In genomic region chr1:228833911-228834631, GRCh38 we compare ENCODE assay signal across 26 cellular contexts.
A peak's percentile ranks its signal among the peaks of the same experiment; 100 is the strongest.
DNase-seq lines count a peak whose midpoint lies in the region; ATAC-seq and TF ChIP-seq lines count a peak whose summit lies in the region.
"Had no signal": no experiment of that assay in that cellular context is flagged by ENCODE, and none has a peak within 500 bp of the region (broad histone marks: within the 10 kb centered on the region; RNA-seq: fewer than 3 reads in every experiment).

No MANE protein-coding gene starts in this region.

- dilution Hi-C loops in mammary epithelial cell (cut with HindIII; ENCODE audit: low sequenced_read_pairs) = no loop called here

- H3K9me3 ChIP-seq in mammary epithelial cell (replicated peaks; ENCODE audit: insufficient read depth, low read length) = no peaks in the 10 kb centered on the region
- no peaks in the 10 kb centered on the region for H3K9me3 ChIP-seq in gastrocnemius medialis
- H3K9me3 ChIP-seq: tibial nerve had no signal

- H3K27ac ChIP-seq in mammary epithelial cell (ENCODE audit: insufficient read depth, low read depth, low read length) (no peak overlapping the region), gastrocnemius medialis (no peak overlapping the region)
- H3K27ac ChIP-seq: brain microvascular endothelial cell, tibial nerve had no signal

- no peaks in the 10 kb centered on the region for H3K36me3 Mint-ChIP-seq in MCF 10A (ENCODE audit: insufficient read depth, unreplicated experiment)

- in situ Hi-C loops in mammary epithelial cell (cut with MboI; ENCODE audit: low sequenced_read_pairs in 2 of 2) = no loop called here
- in situ Hi-C loops in gastrocnemius medialis (cut with MboI; ENCODE audit: low sequenced_read_pairs in 4 of 4) = no loop called here

- BruUV-seq in MCF 10A (replicated peaks; lab: Mats Ljungman, UMichigan) = no TSS peak
- BruUV-seq in mammary epithelial cell (replicated peaks; lab: Mats Ljungman, UMichigan) = no TSS peak

- TF ChIP-seq CTCF in MCF 10A (IDR thresholded peaks at IDR 0.05; ENCODE audit: unreplicated experiment) (no peak), mammary epithelial cell (conservative IDR thresholded peaks at IDR 0.05 in 1 of 2, IDR thresholded peaks at IDR 0.05 in 1 of 2; ENCODE audit: extremely low read depth in 1 of 2, insufficient read depth in 1 of 2, low read depth in 1 of 2, low read length in 2 of 2) (no peak), choroid plexus epithelial cell (conservative IDR thresholded peaks at IDR 0.05; ENCODE audit: low read depth, low read length) (no peak), gastrocnemius medialis (IDR thresholded peaks at IDR 0.05 in 4 of 5, conservative IDR thresholded peaks at IDR 0.05 in 1 of 5) (no peak)

- POLR2A ChIA-PET in MCF 10A (lab: Yijun Ruan, JAX) = interaction anchor here (0.6 to 6.4 kb wide), 6 partner anchors 11 to 236 kb away, joined by 3 to 39 read pairs (median 3); no protein-coding TSS in a partner anchor

- H3K4me3 ChIP-seq in mammary epithelial cell (replicated peaks in 1 of 3; ENCODE audit: insufficient read depth in 1 of 3, low read depth in 2 of 3, low read length in 3 of 3) = no peak overlapping the region
- peak overlapping the region; percentile 2 for H3K4me3 ChIP-seq in choroid plexus epithelial cell (ENCODE audit: low read depth, low read length)
- no peak overlapping the region for H3K4me3 ChIP-seq in gastrocnemius medialis
- H3K4me3 ChIP-seq: smooth muscle cell, tibial nerve had no signal

- 40% methylated on average over 11 of the region's 12 CpGs for WGBS in mammary epithelial cell (ENCODE audit: low coverage, missing lambda C conversion rate)

- peak overlapping the region; percentile 17 for H3K27ac Mint-ChIP-seq in MCF 10A (ENCODE audit: low read depth, unreplicated experiment)
- H3K27ac Mint-ChIP-seq: activated naive CD8-positive, alpha-beta T cell treated with anti-CD3 and anti-CD28 coated beads, Interleukin-2, amount 10 ng/mL, durations not matched to agents 7 days and 5 days; effector memory CD8-positive, alpha-beta T cell had no signal

- H3K4me3 Mint-ChIP-seq in MCF 10A (ENCODE audit: unreplicated experiment) = no peak overlapping the region
- H3K4me3 Mint-ChIP-seq: activated naive CD8-positive, alpha-beta T cell treated with anti-CD3 and anti-CD28 coated beads, Interleukin-2, amount 10 ng/mL, durations not matched to agents 7 days and 5 days; effector memory CD8-positive, alpha-beta T cell had no signal

- peak; percentile 26 for DNase-seq in MCF 10A (ENCODE audit: unreplicated experiment)
- DNase-seq in mammary epithelial cell = no peak
- peak; percentile 30 for DNase-seq in choroid plexus epithelial cell (ENCODE audit: low read depth)
- no peak for DNase-seq in gastrocnemius medialis
- no peak for DNase-seq in NCI-H2081 treated with DMSO at 0.1 percent for 48 hours (lab: John Stamatoyannopoulos, UW)
- DNase-seq in stimulated activated CD4-positive, alpha-beta T cell treated with anti-CD3 and anti-CD28 coated beads, Interleukin-15, amount 100 ng/mL, for 24 hours = no peak
- DNase-seq: activated CD4-positive, alpha-beta T cell treated with anti-CD3 and anti-CD28 coated beads, Interleukin-2, amount 50 U/mL, for 4 hours; activated effector memory CD4-positive, alpha-beta T cell treated with Interleukin-2 at 50 U/mL for 16 hours; activated naive CD8-positive, alpha-beta T cell treated with anti-CD3 and anti-CD28 coated beads, Interleukin-2, amount 10 ng/mL, durations not matched to agents 7 days and 5 days; brain microvascular endothelial cell; effector memory CD8-positive, alpha-beta T cell; foreskin fibroblast; left cardiac atrium; NCI-H1092 treated with DMSO at 0.1 percent for 48 hours; NCI-H2029; NCI-H446; Right ventricle myocardium superior; stimulated activated CD4-positive, alpha-beta T cell treated with anti-CD3 and anti-CD28 coated beads, Interleukin-2, amount 100 ng/mL, for 48 hours; stimulated activated naive CD4-positive, alpha-beta T cell; SW 1271; T1000 had no signal

- H2AFZ ChIP-seq in mammary epithelial cell (ENCODE audit: low read depth, low read length) = no peak overlapping the region

- no peaks in the 10 kb centered on the region for H3K9me3 Mint-ChIP-seq in MCF 10A (ENCODE audit: unreplicated experiment)
- H3K9me3 Mint-ChIP-seq: effector memory CD8-positive, alpha-beta T cell had no signal

- H3K27me3 ChIP-seq in mammary epithelial cell (ENCODE audit: insufficient read depth, low read length) (peaks cover 20% of the 10 kb centered on the region), gastrocnemius medialis (no peaks in the 10 kb centered on the region)
- H3K27me3 ChIP-seq: tibial nerve had no signal

- H4K20me1 ChIP-seq in mammary epithelial cell (ENCODE audit: insufficient read depth, low read length) = no peaks in the 10 kb centered on the region

- ATAC-seq in gastrocnemius medialis (peak; percentile 10 to 19), GM21381 (IDR thresholded peaks at IDR 0.05; ENCODE audit: unreplicated experiment) (no peak), GM18909 (IDR thresholded peaks at IDR 0.05; ENCODE audit: poor library complexity, unreplicated experiment) (no peak)
- ATAC-seq: effector memory CD8-positive, alpha-beta T cell; HCT116; left cardiac atrium had no signal

- intact Hi-C loops in MCF 10A (cut with micrococcal nuclease) (loop anchor here (10.0 kb wide), 1 partner anchor 391 kb away; no protein-coding TSS in a partner anchor), mammary epithelial cell (cut with micrococcal nuclease) (no loop called here), gastrocnemius medialis (cut with DNase I; ENCODE audit: low total_unique reads) (loop anchor here (10.0 kb wide), 1 partner anchor 99 kb away; the partner anchor contains the start of gene RHOU)

- peaks cover 37% of the 10 kb centered on the region for H3K4me1 ChIP-seq in mammary epithelial cell (ENCODE audit: insufficient read depth, low read length)
- H3K4me1 ChIP-seq in gastrocnemius medialis = peaks cover 0 to 30% of the 10 kb centered on the region in 2 donors

- H3K79me2 ChIP-seq in mammary epithelial cell (ENCODE audit: insufficient read depth, low read length) = no peaks in the 10 kb centered on the region

- TF ChIP-seq POLR2A in gastrocnemius medialis (IDR thresholded peaks at IDR 0.05) = no peak

- no peak overlapping the region for H3K4me2 ChIP-seq in mammary epithelial cell (ENCODE audit: insufficient read depth, low read depth, low read length)
- H3K4me2 ChIP-seq: smooth muscle cell had no signal

- H3K4me1 Mint-ChIP-seq in MCF 10A (ENCODE audit: insufficient read depth, unreplicated experiment) = peaks cover 34% of the 10 kb centered on the region

- H3K27me3 Mint-ChIP-seq in MCF 10A (ENCODE audit: insufficient read depth, unreplicated experiment) = peaks cover 43% of the 10 kb centered on the region

- H3K9ac ChIP-seq in mammary epithelial cell (ENCODE audit: insufficient read depth, low read length) = no peak overlapping the region

- H3K36me3 ChIP-seq in mammary epithelial cell (ENCODE audit: insufficient read depth, low read length) = no peaks in the 10 kb centered on the region
- no peaks in the 10 kb centered on the region for H3K36me3 ChIP-seq in gastrocnemius medialis
- H3K36me3 ChIP-seq: brain microvascular endothelial cell, tibial nerve had no signal

- CTCF ChIA-PET in MCF 10A (lab: Yijun Ruan, JAX) (interaction anchor here (0.5 to 3.8 kb wide), 5 partner anchors 28 to 1843 kb away, joined by 3 to 18 read pairs (median 5); no protein-coding TSS in a partner anchor), mammary epithelial cell (lab: Charles Lee; ENCODE audit: low non-redundant PET) (no interaction called here)

Comparison
In these comparisons a context has a peak if more than half of its experiments do, and no peak if none do; other contexts are left out.
1. DNase-seq: peak in MCF 10A (single experiment) and choroid plexus epithelial cell (single experiment); none in mammary epithelial cell (single experiment), gastrocnemius medialis (0 of 2), NCI-H2081 treated with DMSO at 0.1 percent for 48 hours (single experiment) and stimulated activated CD4-positive, alpha-beta T cell treated with anti-CD3 and anti-CD28 coated beads, Interleukin-15, amount 100 ng/mL, for 24 hours (single experiment).
2. ATAC-seq: peak in gastrocnemius medialis (2 of 2); none in GM21381 (single experiment) and GM18909 (single experiment).